In genomic region chr2:42786561-42787345, GRCh38 we compare ENCODE assay signal across 1 cellular context.
A peak's percentile ranks its signal among the peaks of the same experiment; 100 is the strongest.
TF ChIP-seq lines count a peak whose summit lies in the region.

No MANE protein-coding gene starts in this region.

TF ChIP-seq in HepG2, 621 proteins besides CTCF, POLR2A, EP300 and RAD21 (continues in another document):
- TF ChIP-seq ZNF749 (CRISPR knock-in tag; IDR thresholded peaks at IDR 0.05; ENCODE audit: borderline replicate concordance) = no peak
- no peak for TF ChIP-seq PRDM15 (CRISPR knock-in tag; IDR thresholded peaks at IDR 0.05)
- TF ChIP-seq MYC (CRISPR knock-in tag; IDR thresholded peaks at IDR 0.05; ENCODE audit: borderline replicate concordance) = peak; percentile 10; the same call in 1 of the 2 replicates
- no peak for TF ChIP-seq HMG20A (CRISPR knock-in tag; IDR thresholded peaks at IDR 0.05; ENCODE audit: borderline replicate concordance)
- no peak for TF ChIP-seq PLRG1 (conservative IDR thresholded peaks at IDR 0.05)
- no peak for TF ChIP-seq CENPT (CRISPR knock-in tag; IDR thresholded peaks at IDR 0.05; ENCODE audit: low read depth)
- TF ChIP-seq, protein P1, sequence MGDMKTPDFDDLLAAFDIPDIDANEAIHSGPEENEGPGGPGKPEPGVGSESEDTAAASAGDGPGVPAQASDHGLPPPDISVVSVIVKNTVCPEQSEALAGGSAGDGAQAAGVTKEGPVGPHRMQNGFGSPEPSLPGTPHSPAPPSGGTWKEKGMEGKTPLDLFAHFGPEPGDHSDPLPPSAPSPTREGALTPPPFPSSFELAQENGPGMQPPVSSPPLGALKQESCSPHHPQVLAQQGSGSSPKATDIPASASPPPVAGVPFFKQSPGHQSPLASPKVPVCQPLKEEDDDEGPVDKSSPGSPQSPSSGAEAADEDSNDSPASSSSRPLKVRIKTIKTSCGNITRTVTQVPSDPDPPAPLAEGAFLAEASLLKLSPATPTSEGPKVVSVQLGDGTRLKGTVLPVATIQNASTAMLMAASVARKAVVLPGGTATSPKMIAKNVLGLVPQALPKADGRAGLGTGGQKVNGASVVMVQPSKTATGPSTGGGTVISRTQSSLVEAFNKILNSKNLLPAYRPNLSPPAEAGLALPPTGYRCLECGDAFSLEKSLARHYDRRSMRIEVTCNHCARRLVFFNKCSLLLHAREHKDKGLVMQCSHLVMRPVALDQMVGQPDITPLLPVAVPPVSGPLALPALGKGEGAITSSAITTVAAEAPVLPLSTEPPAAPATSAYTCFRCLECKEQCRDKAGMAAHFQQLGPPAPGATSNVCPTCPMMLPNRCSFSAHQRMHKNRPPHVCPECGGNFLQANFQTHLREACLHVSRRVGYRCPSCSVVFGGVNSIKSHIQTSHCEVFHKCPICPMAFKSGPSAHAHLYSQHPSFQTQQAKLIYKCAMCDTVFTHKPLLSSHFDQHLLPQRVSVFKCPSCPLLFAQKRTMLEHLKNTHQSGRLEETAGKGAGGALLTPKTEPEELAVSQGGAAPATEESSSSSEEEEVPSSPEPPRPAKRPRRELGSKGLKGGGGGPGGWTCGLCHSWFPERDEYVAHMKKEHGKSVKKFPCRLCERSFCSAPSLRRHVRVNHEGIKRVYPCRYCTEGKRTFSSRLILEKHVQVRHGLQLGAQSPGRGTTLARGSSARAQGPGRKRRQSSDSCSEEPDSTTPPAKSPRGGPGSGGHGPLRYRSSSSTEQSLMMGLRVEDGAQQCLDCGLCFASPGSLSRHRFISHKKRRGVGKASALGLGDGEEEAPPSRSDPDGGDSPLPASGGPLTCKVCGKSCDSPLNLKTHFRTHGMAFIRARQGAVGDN (CRISPR knock-in tag; IDR thresholded peaks at IDR 0.05) = peak; percentile 15; the same call in 1 of the 2 replicates
- no peak for TF ChIP-seq MXI1 (IDR thresholded peaks at IDR 0.05; ENCODE audit: borderline replicate concordance, low read depth, low read length)
- TF ChIP-seq ZNF367 (CRISPR knock-in tag; IDR thresholded peaks at IDR 0.05; ENCODE audit: borderline replicate concordance) = no peak
- TF ChIP-seq ZNF883 (CRISPR knock-in tag; IDR thresholded peaks at IDR 0.05; ENCODE audit: not compliant biosample characterization) = peak; percentile 43
- no peak for TF ChIP-seq ZZZ3 (CRISPR knock-in tag; IDR thresholded peaks at IDR 0.05; ENCODE audit: borderline replicate concordance)
- TF ChIP-seq ZNF713 (CRISPR knock-in tag; IDR thresholded peaks at IDR 0.05) = no peak
- TF ChIP-seq RARA (CRISPR knock-in tag; IDR thresholded peaks at IDR 0.05) = no peak
- TF ChIP-seq TGIF2 (CRISPR knock-in tag; IDR thresholded peaks at IDR 0.05) = no peak
- TF ChIP-seq MAFK (conservative IDR thresholded peaks at IDR 0.05 in 1 of 2, IDR thresholded peaks at IDR 0.05 in 1 of 2; ENCODE audit: low read length in 2 of 2) = no peak
- TF ChIP-seq TBL1XR1 (IDR thresholded peaks at IDR 0.05; ENCODE audit: borderline replicate concordance, low read length, partially characterized antibody) = no peak
- TF ChIP-seq, protein P2, sequence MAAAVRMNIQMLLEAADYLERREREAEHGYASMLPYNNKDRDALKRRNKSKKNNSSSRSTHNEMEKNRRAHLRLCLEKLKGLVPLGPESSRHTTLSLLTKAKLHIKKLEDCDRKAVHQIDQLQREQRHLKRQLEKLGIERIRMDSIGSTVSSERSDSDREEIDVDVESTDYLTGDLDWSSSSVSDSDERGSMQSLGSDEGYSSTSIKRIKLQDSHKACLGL (CRISPR knock-in tag; IDR thresholded peaks at IDR 0.05) = 0 out of 2 replicates have a peak, but pooled peaks have one; percentile 29
- TF ChIP-seq ZIK1 (CRISPR knock-in tag; IDR thresholded peaks at IDR 0.05; ENCODE audit: borderline replicate concordance, low read depth) = 0 out of 2 replicates have a peak, but pooled peaks have one; percentile 38
- peak; percentile 6 for TF ChIP-seq RBM39 (IDR thresholded peaks at IDR 0.05; ENCODE audit: low read depth, low read length, poor library complexity, severe bottlenecking)
- TF ChIP-seq, protein P3, sequence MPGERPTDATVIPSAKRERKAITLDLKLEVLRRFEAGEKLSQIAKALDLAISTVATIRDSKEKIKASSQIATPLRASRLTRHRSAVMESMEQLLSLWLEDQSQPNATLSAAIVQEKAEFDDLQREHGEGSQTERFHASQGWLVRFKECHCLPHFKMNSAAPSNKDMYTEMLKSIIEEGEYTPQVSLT (CRISPR knock-in tag; IDR thresholded peaks at IDR 0.05; ENCODE audit: borderline replicate concordance, low read depth) = no peak
- no peak for TF ChIP-seq ZSCAN30 (CRISPR knock-in tag; IDR thresholded peaks at IDR 0.05)
- no peak; the same call in 1 of the 2 replicates for TF ChIP-seq ZNF598 (CRISPR knock-in tag; IDR thresholded peaks at IDR 0.05; ENCODE audit: borderline replicate concordance)
- 0 out of 2 replicates have a peak, but pooled peaks have one; percentile 9 for TF ChIP-seq ZFP90 (CRISPR knock-in tag; IDR thresholded peaks at IDR 0.05; ENCODE audit: borderline replicate concordance)
- TF ChIP-seq ISL2 (CRISPR knock-in tag; IDR thresholded peaks at IDR 0.05) = no peak
- no peak for TF ChIP-seq ZBTB1 (CRISPR knock-in tag; IDR thresholded peaks at IDR 0.05; ENCODE audit: borderline replicate concordance)
- peak; percentile 13 for TF ChIP-seq XRCC5 (optimal IDR thresholded peaks at IDR 0.05; ENCODE audit: low read length)
- 0 out of 2 replicates have a peak, but pooled peaks have one; percentile 14 for TF ChIP-seq ZNF160 (CRISPR knock-in tag; IDR thresholded peaks at IDR 0.05)
- TF ChIP-seq TBX2 (CRISPR knock-in tag; IDR thresholded peaks at IDR 0.05; ENCODE audit: borderline replicate concordance) = 0 out of 2 replicates have a peak, but pooled peaks have one; percentile 21
- TF ChIP-seq MAX (IDR thresholded peaks at IDR 0.05) = no peak
- TF ChIP-seq ZNF776 (CRISPR knock-in tag; IDR thresholded peaks at IDR 0.05) = 0 out of 2 replicates have a peak, but pooled peaks have one; percentile 5
- no peak for TF ChIP-seq ZNF280D (CRISPR knock-in tag; IDR thresholded peaks at IDR 0.05)
- TF ChIP-seq PHF5A (CRISPR knock-in tag; IDR thresholded peaks at IDR 0.05; ENCODE audit: low read depth, unreplicated experiment) = no peak
- no peak for TF ChIP-seq RCOR2 (CRISPR knock-in tag; IDR thresholded peaks at IDR 0.05)
- no peak for TF ChIP-seq KMT2B (CRISPR knock-in tag; IDR thresholded peaks at IDR 0.05)
- no peak for TF ChIP-seq ZNF460 (CRISPR knock-in tag; IDR thresholded peaks at IDR 0.05; ENCODE audit: borderline replicate concordance)
- no peak for TF ChIP-seq ZNF761 (CRISPR knock-in tag; conservative IDR thresholded peaks at IDR 0.05)
- no peak for TF ChIP-seq ZSCAN22 (CRISPR knock-in tag; IDR thresholded peaks at IDR 0.05)
- TF ChIP-seq, protein P4, sequence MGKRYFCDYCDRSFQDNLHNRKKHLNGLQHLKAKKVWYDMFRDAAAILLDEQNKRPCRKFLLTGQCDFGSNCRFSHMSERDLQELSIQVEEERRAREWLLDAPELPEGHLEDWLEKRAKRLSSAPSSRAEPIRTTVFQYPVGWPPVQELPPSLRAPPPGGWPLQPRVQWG (CRISPR knock-in tag; IDR thresholded peaks at IDR 0.05; ENCODE audit: borderline replicate concordance, low read depth) = no peak
- no peak for TF ChIP-seq NCOA1 (CRISPR knock-in tag; IDR thresholded peaks at IDR 0.05)
- no peak for TF ChIP-seq THRA (CRISPR knock-in tag; IDR thresholded peaks at IDR 0.05; ENCODE audit: borderline replicate concordance)
- TF ChIP-seq, protein P5, sequence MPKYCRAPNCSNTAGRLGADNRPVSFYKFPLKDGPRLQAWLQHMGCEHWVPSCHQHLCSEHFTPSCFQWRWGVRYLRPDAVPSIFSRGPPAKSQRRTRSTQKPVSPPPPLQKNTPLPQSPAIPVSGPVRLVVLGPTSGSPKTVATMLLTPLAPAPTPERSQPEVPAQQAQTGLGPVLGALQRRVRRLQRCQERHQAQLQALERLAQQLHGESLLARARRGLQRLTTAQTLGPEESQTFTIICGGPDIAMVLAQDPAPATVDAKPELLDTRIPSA (CRISPR knock-in tag; IDR thresholded peaks at IDR 0.05; ENCODE audit: borderline replicate concordance) = no peak
- no peak for TF ChIP-seq FOXM1 (CRISPR knock-in tag; IDR thresholded peaks at IDR 0.05)
- no peak for TF ChIP-seq KAT2B (IDR thresholded peaks at IDR 0.05; ENCODE audit: borderline replicate concordance, low read depth, low read length)
- TF ChIP-seq ZSCAN20 (CRISPR knock-in tag; IDR thresholded peaks at IDR 0.05; ENCODE audit: borderline replicate concordance) = no peak
- TF ChIP-seq ZFP36 (IDR thresholded peaks at IDR 0.05; ENCODE audit: borderline replicate concordance, low read depth, low read length, partially characterized antibody) = no peak
- TF ChIP-seq, protein P6, sequence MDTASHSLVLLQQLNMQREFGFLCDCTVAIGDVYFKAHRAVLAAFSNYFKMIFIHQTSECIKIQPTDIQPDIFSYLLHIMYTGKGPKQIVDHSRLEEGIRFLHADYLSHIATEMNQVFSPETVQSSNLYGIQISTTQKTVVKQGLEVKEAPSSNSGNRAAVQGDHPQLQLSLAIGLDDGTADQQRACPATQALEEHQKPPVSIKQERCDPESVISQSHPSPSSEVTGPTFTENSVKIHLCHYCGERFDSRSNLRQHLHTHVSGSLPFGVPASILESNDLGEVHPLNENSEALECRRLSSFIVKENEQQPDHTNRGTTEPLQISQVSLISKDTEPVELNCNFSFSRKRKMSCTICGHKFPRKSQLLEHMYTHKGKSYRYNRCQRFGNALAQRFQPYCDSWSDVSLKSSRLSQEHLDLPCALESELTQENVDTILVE (CRISPR knock-in tag; IDR thresholded peaks at IDR 0.05) = no peak
